8 cellular contexts compared by ENCODE assay signal in genomic region chr12:67268335-67268895, GRCh38. TPM values are rescaled to one million over a fixed set of nuclear protein-coding genes. Genes with fewer than 3 reads are reported as not detected.
A peak's percentile ranks its signal among the peaks of the same experiment; 100 is the strongest.
DNase-seq lines count a peak whose midpoint lies in the region; ATAC-seq and TF ChIP-seq lines count a peak whose summit lies in the region.

No MANE protein-coding gene starts in this region.

- H3K4me1 Mint-ChIP-seq in activated naive CD4-positive, alpha-beta T cell treated with anti-CD3 and anti-CD28 coated beads for 36 hours (ENCODE audit: low read depth), result peaks cover 27% of the 10 kb centered on the region

- H3K4me3 ChIP-seq in KMS-11 (IDR thresholded peaks at IDR 0.05; ENCODE audit: insufficient read depth, low read depth, low read length), result no peak overlapping the region

- DNase-seq in EL (peak; percentile 98), SIG-M5 treated with dmso at 0.1 percent for 504 hours (lab: John Stamatoyannopoulos, UW; ENCODE audit: unreplicated experiment) (peak; percentile 100), germinal center (ENCODE audit: low spot score) (peak; percentile 95), nucleus accumbens (lab: John Stamatoyannopoulos, UW) (peak; percentile 69 to 98 (median 93))
- peak; percentile 92 for DNase-seq in activated naive CD4-positive, alpha-beta T cell treated with anti-CD3 and anti-CD28 coated beads for 36 hours

- peaks cover 39% of the 10 kb centered on the region for H3K79me2 ChIP-seq in KMS-11 (ENCODE audit: insufficient read depth, low read depth)

- peak; percentile 77 for ATAC-seq in GM21737 (IDR thresholded peaks at IDR 0.05; ENCODE audit: unreplicated experiment)

- peak overlapping the region; percentile 100 for H3K27ac Mint-ChIP-seq in activated naive CD4-positive, alpha-beta T cell treated with anti-CD3 and anti-CD28 coated beads for 36 hours

- peak overlapping the region; percentile 88 for H3K9ac ChIP-seq in KMS-11

- H3K9me3 Mint-ChIP-seq in activated naive CD4-positive, alpha-beta T cell treated with anti-CD3 and anti-CD28 coated beads for 36 hours, result peaks cover 1% of the 10 kb centered on the region

- H3K4me2 ChIP-seq in KMS-11, result peak overlapping the region; percentile 72

- 0 out of 2 replicates have a peak, but pooled peaks have one; percentile 20 for TF ChIP-seq CTCF in KMS-11 (conservative IDR thresholded peaks at IDR 0.05; ENCODE audit: low read depth, low read length)

- H3K4me3 Mint-ChIP-seq in activated naive CD4-positive, alpha-beta T cell treated with anti-CD3 and anti-CD28 coated beads for 36 hours, result peak overlapping the region; percentile 89

- intact Hi-C loops in activated naive CD4-positive, alpha-beta T cell treated with anti-CD3 and anti-CD28 coated beads for 36 hours (cut with micrococcal nuclease), result loop anchor here (1.0 to 10.0 kb wide), 10 partner anchors 172 to 1666 kb away; partner anchors contain the start of genes CPM, DYRK2, HELB and LLPH

- peak overlapping the region; percentile 76 for H2AFZ ChIP-seq in KMS-11 (ENCODE audit: low read depth)

- H3K4me1 ChIP-seq in KMS-11 (ENCODE audit: low read depth, poor library complexity, severe bottlenecking), result peaks cover 31% of the 10 kb centered on the region

- H3K36me3 ChIP-seq in KMS-11 (ENCODE audit: insufficient read depth), result no peaks in the 10 kb centered on the region

- CTCF ChIA-PET in activated naive CD4-positive, alpha-beta T cell treated with anti-CD3 and anti-CD28 coated beads for 36 hours (lab: Charles Lee), result interaction anchor here (1.1 to 1.3 kb wide), 3 partner anchors 26 to 192 kb away, joined by 3 to 4 read pairs (median 4); no protein-coding TSS in a partner anchor

- H3K36me3 Mint-ChIP-seq in activated naive CD4-positive, alpha-beta T cell treated with anti-CD3 and anti-CD28 coated beads for 36 hours (ENCODE audit: low read depth), result peaks cover 12% of the 10 kb centered on the region

- H3K27me3 ChIP-seq in KMS-11 (ENCODE audit: insufficient read depth, low read depth), result no peaks in the 10 kb centered on the region

- no peaks in the 10 kb centered on the region for H3K27me3 Mint-ChIP-seq in activated naive CD4-positive, alpha-beta T cell treated with anti-CD3 and anti-CD28 coated beads for 36 hours (ENCODE audit: low read depth)

- H3K27ac ChIP-seq in KMS-11, result peak overlapping the region; percentile 87
- peak overlapping the region; percentile 90 for H3K27ac ChIP-seq in temporal lobe (ENCODE audit: low read depth, low read length)

- H4K20me1 ChIP-seq in KMS-11 (ENCODE audit: insufficient read depth), result peaks cover 23% of the 10 kb centered on the region

RNA-seq across cellular contexts. Expression of gene CAND1, which starts 0.7 kb away (rescaled TPM):
- total RNA-seq in activated naive CD4-positive, alpha-beta T cell treated with anti-CD3 and anti-CD28 coated beads for 36 hours, result 100 to 1,000 TPM; 221 to 224 TPM
- 218 TPM for total RNA-seq in temporal lobe
